ENCODE assay signal across 1 cellular context in genomic region chr14:24609667-24610344, GRCh38.
TF ChIP-seq lines count a peak whose summit lies in the region.

GZMH (minus strand) TSS chr14:24609685; CDS start chr14:24609613, 72 bp downstream.

TF ChIP-seq in HepG2, 621 proteins besides CTCF, POLR2A, EP300 and RAD21:
- no peak for TF ChIP-seq PBX3 (CRISPR knock-in tag; IDR thresholded peaks at IDR 0.05; ENCODE audit: borderline replicate concordance)
